ENCODE assay signal across 1 cellular context in the genomic region with DNA sequence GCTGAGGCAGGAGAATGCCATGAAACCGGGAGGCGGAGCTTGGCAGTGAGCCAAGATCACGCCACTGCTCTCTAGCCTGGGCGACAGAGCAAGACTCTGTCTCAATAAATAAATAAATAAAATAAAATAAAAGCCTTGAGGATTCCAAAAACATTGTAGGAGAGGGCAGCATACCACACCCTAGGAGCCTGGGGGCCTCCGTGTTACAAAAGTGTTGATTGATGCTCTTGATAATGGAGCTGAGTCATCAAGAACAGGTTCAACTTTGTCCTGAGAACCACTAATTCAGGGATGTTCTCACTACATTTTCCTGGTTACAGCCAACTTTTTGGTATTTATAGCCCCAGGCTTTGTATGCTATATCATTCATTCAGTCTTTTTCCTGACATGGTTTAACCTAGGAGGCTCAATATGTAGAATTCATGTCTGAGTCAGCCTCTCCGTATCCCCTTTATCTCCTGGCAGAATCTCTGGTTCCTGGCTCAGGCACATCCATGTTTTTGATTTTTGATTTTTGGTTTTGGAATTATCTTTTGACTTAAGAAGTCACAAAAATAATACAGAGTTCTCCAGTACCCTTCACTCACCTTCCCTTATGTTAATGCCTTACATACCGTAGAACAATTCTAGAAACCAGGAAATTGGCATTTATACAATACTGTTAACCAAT.
TF ChIP-seq lines count a peak whose summit lies in the region.

No MANE protein-coding gene starts in this region.

TF ChIP-seq in HEK293, 187 proteins besides CTCF, POLR2A, EP300 and RAD21 (continued from another document and continues in another):
- TF ChIP-seq KLF10 (tag by site-specific recombination; IDR thresholded peaks at IDR 0.05): peak; percentile 89
- TF ChIP-seq WT1 (tag by site-specific recombination; IDR thresholded peaks at IDR 0.05): no peak
- TF ChIP-seq, protein P1, sequence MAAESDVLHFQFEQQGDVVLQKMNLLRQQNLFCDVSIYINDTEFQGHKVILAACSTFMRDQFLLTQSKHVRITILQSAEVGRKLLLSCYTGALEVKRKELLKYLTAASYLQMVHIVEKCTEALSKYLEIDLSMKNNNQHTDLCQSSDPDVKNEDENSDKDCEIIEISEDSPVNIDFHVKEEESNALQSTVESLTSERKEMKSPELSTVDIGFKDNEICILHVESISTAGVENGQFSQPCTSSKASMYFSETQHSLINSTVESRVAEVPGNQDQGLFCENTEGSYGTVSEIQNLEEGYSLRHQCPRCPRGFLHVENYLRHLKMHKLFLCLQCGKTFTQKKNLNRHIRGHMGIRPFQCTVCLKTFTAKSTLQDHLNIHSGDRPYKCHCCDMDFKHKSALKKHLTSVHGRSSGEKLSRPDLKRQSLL (tag by site-specific recombination; IDR thresholded peaks at IDR 0.05): no peak
- TF ChIP-seq KLF1 (tag by site-specific recombination; IDR thresholded peaks at IDR 0.05): peak; percentile 55
- TF ChIP-seq ZNF629 (tag by site-specific recombination; IDR thresholded peaks at IDR 0.05): peak; percentile 88
- peak; percentile 70 for TF ChIP-seq GLIS2 (tag by site-specific recombination; IDR thresholded peaks at IDR 0.05)
- TF ChIP-seq, protein P2, sequence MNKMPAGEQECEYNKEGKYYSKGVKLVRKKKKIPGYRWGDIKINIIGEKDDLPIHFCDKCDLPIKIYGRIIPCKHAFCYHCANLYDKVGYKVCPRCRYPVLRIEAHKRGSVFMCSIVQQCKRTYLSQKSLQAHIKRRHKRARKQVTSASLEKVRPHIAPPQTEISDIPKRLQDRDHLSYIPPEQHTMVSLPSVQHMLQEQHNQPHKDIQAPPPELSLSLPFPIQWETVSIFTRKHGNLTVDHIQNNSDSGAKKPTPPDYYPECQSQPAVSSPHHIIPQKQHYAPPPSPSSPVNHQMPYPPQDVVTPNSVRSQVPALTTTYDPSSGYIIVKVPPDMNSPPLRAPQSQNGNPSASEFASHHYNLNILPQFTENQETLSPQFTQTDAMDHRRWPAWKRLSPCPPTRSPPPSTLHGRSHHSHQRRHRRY (tag by site-specific recombination; IDR thresholded peaks at IDR 0.05): no peak
- TF ChIP-seq ZIC2 (tag by site-specific recombination; IDR thresholded peaks at IDR 0.05): no peak
- no peak for TF ChIP-seq ZNF433 (tag by site-specific recombination; IDR thresholded peaks at IDR 0.05; ENCODE audit: low read depth)
- TF ChIP-seq ZSCAN16 (tag by site-specific recombination; IDR thresholded peaks at IDR 0.05): peak; percentile 54; the same call in 1 of the 2 replicates
- no peak for TF ChIP-seq ZNF121 (tag by site-specific recombination; IDR thresholded peaks at IDR 0.05)
- peak; percentile 54 for TF ChIP-seq ZNF510 (tag by site-specific recombination; IDR thresholded peaks at IDR 0.05; ENCODE audit: insufficient replicate concordance)
- TF ChIP-seq ZNF426 (tag by site-specific recombination; IDR thresholded peaks at IDR 0.05): no peak
- TF ChIP-seq SP7 (tag by site-specific recombination; IDR thresholded peaks at IDR 0.05): peak; percentile 95
- no peak for TF ChIP-seq ZBTB1 (tag by site-specific recombination; IDR thresholded peaks at IDR 0.05)
- TF ChIP-seq ZNF701 (tag by site-specific recombination; IDR thresholded peaks at IDR 0.05): no peak
- no peak for TF ChIP-seq ZFP37 (tag by site-specific recombination; IDR thresholded peaks at IDR 0.05)
- no peak for TF ChIP-seq ZNF768 (tag by site-specific recombination; IDR thresholded peaks at IDR 0.05)
- TF ChIP-seq FEZF1 (tag by site-specific recombination; IDR thresholded peaks at IDR 0.05): peak; percentile 51
- TF ChIP-seq, protein P3, sequence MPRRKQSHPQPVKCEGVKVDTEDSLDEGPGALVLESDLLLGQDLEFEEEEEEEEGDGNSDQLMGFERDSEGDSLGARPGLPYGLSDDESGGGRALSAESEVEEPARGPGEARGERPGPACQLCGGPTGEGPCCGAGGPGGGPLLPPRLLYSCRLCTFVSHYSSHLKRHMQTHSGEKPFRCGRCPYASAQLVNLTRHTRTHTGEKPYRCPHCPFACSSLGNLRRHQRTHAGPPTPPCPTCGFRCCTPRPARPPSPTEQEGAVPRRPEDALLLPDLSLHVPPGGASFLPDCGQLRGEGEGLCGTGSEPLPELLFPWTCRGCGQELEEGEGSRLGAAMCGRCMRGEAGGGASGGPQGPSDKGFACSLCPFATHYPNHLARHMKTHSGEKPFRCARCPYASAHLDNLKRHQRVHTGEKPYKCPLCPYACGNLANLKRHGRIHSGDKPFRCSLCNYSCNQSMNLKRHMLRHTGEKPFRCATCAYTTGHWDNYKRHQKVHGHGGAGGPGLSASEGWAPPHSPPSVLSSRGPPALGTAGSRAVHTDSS (tag by site-specific recombination; IDR thresholded peaks at IDR 0.05): no peak
- no peak for TF ChIP-seq ZNF623 (tag by site-specific recombination; IDR thresholded peaks at IDR 0.05)
- no peak for TF ChIP-seq ZNF48 (tag by site-specific recombination; IDR thresholded peaks at IDR 0.05)
- no peak for TF ChIP-seq ZNF571 (tag by site-specific recombination; IDR thresholded peaks at IDR 0.05)
- TF ChIP-seq, protein P4, sequence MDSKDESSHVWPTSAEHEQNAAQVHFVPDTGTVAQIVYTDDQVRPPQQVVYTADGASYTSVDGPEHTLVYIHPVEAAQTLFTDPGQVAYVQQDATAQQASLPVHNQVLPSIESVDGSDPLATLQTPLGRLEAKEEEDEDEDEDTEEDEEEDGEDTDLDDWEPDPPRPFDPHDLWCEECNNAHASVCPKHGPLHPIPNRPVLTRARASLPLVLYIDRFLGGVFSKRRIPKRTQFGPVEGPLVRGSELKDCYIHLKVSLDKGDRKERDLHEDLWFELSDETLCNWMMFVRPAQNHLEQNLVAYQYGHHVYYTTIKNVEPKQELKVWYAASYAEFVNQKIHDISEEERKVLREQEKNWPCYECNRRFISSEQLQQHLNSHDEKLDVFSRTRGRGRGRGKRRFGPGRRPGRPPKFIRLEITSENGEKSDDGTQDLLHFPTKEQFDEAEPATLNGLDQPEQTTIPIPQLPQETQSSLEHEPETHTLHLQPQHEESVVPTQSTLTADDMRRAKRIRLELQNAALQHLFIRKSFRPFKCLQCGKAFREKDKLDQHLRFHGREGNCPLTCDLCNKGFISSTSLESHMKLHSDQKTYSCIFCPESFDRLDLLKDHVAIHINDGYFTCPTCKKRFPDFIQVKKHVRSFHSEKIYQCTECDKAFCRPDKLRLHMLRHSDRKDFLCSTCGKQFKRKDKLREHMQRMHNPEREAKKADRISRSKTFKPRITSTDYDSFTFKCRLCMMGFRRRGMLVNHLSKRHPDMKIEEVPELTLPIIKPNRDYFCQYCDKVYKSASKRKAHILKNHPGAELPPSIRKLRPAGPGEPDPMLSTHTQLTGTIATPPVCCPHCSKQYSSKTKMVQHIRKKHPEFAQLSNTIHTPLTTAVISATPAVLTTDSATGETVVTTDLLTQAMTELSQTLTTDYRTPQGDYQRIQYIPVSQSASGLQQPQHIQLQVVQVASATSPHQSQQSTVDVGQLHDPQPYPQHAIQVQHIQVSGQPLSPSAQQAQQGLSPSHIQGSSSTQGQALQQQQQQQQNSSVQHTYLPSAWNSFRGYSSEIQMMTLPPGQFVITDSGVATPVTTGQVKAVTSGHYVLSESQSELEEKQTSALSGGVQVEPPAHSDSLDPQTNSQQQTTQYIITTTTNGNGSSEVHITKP (tag by site-specific recombination; IDR thresholded peaks at IDR 0.05): peak; percentile 94
- TF ChIP-seq ZNF394 (tag by site-specific recombination; IDR thresholded peaks at IDR 0.05; ENCODE audit: borderline replicate concordance): peak; percentile 65; the same call in 1 of the 2 replicates
- TF ChIP-seq ZNF416 (tag by site-specific recombination; IDR thresholded peaks at IDR 0.05): no peak
- peak; percentile 55; the same call in 1 of the 2 replicates for TF ChIP-seq IKZF3 (tag by site-specific recombination; IDR thresholded peaks at IDR 0.05)
- TF ChIP-seq, protein P5, sequence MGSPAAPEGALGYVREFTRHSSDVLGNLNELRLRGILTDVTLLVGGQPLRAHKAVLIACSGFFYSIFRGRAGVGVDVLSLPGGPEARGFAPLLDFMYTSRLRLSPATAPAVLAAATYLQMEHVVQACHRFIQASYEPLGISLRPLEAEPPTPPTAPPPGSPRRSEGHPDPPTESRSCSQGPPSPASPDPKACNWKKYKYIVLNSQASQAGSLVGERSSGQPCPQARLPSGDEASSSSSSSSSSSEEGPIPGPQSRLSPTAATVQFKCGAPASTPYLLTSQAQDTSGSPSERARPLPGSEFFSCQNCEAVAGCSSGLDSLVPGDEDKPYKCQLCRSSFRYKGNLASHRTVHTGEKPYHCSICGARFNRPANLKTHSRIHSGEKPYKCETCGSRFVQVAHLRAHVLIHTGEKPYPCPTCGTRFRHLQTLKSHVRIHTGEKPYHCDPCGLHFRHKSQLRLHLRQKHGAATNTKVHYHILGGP (tag by site-specific recombination; IDR thresholded peaks at IDR 0.05): peak; percentile 63; the same call in 1 of the 2 replicates
- TF ChIP-seq ZNF600 (tag by site-specific recombination; IDR thresholded peaks at IDR 0.05): 0 out of 2 replicates have a peak, but pooled peaks have one; percentile 51
- TF ChIP-seq YY1 (tag by site-specific recombination; IDR thresholded peaks at IDR 0.05): no peak
- TF ChIP-seq ZNF521 (tag by site-specific recombination; IDR thresholded peaks at IDR 0.05): no peak
- no peak for TF ChIP-seq ZNF777 (tag by site-specific recombination; IDR thresholded peaks at IDR 0.05; ENCODE audit: borderline replicate concordance)
- peak; percentile 81 for TF ChIP-seq ZNF558 (tag by site-specific recombination; IDR thresholded peaks at IDR 0.05)
- TF ChIP-seq, protein P6, sequence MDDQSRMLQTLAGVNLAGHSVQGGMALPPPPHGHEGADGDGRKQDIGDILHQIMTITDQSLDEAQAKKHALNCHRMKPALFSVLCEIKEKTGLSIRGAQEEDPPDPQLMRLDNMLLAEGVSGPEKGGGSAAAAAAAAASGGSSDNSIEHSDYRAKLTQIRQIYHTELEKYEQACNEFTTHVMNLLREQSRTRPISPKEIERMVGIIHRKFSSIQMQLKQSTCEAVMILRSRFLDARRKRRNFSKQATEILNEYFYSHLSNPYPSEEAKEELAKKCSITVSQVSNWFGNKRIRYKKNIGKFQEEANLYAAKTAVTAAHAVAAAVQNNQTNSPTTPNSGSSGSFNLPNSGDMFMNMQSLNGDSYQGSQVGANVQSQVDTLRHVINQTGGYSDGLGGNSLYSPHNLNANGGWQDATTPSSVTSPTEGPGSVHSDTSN (CRISPR knock-in tag; IDR thresholded peaks at IDR 0.05): no peak
- TF ChIP-seq, protein P7, sequence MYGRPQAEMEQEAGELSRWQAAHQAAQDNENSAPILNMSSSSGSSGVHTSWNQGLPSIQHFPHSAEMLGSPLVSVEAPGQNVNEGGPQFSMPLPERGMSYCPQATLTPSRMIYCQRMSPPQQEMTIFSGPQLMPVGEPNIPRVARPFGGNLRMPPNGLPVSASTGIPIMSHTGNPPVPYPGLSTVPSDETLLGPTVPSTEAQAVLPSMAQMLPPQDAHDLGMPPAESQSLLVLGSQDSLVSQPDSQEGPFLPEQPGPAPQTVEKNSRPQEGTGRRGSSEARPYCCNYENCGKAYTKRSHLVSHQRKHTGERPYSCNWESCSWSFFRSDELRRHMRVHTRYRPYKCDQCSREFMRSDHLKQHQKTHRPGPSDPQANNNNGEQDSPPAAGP (tag by site-specific recombination; IDR thresholded peaks at IDR 0.05): peak; percentile 78; the same call in 1 of the 2 replicates
- 0 out of 2 replicates have a peak, but pooled peaks have one; percentile 14 for TF ChIP-seq KLF7 (tag by site-specific recombination; IDR thresholded peaks at IDR 0.05; ENCODE audit: borderline replicate concordance)
- no peak for TF ChIP-seq ZNF501 (tag by site-specific recombination; IDR thresholded peaks at IDR 0.05)
- TF ChIP-seq, protein P8, sequence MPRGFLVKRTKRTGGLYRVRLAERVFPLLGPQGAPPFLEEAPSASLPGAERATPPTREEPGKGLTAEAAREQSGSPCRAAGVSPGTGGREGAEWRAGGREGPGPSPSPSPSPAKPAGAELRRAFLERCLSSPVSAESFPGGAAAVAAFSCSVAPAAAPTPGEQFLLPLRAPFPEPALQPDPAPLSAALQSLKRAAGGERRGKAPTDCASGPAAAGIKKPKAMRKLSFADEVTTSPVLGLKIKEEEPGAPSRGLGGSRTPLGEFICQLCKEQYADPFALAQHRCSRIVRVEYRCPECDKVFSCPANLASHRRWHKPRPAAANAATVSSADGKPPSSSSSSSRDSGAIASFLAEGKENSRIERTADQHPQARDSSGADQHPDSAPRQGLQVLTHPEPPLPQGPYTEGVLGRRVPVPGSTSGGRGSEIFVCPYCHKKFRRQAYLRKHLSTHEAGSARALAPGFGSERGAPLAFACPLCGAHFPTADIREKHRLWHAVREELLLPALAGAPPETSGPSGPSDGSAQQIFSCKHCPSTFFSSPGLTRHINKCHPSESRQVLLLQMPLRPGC (tag by site-specific recombination; IDR thresholded peaks at IDR 0.05): peak; percentile 67; the same call in 1 of the 2 replicates
- TF ChIP-seq ZNF548 (tag by site-specific recombination; IDR thresholded peaks at IDR 0.05): no peak
- TF ChIP-seq, protein P9, sequence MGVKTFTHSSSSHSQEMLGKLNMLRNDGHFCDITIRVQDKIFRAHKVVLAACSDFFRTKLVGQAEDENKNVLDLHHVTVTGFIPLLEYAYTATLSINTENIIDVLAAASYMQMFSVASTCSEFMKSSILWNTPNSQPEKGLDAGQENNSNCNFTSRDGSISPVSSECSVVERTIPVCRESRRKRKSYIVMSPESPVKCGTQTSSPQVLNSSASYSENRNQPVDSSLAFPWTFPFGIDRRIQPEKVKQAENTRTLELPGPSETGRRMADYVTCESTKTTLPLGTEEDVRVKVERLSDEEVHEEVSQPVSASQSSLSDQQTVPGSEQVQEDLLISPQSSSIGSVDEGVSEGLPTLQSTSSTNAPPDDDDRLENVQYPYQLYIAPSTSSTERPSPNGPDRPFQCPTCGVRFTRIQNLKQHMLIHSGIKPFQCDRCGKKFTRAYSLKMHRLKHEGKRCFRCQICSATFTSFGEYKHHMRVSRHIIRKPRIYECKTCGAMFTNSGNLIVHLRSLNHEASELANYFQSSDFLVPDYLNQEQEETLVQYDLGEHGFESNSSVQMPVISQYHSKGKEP (tag by site-specific recombination; IDR thresholded peaks at IDR 0.05): peak; percentile 63
- TF ChIP-seq SP2 (tag by site-specific recombination; IDR thresholded peaks at IDR 0.05): peak; percentile 22; the same call in 1 of the 2 replicates
- TF ChIP-seq GFI1B (tag by site-specific recombination; IDR thresholded peaks at IDR 0.05): no peak
- 0 out of 2 replicates have a peak, but pooled peaks have one; percentile 6 for TF ChIP-seq ZFHX2 (tag by site-specific recombination; conservative IDR thresholded peaks at IDR 0.05)
